ENCODE assay signal across 8 cellular contexts in genomic region chr1:84478876-84479868, GRCh38. TPM values are rescaled to one million over a fixed set of nuclear protein-coding genes. Genes with fewer than 3 reads are reported as not detected.
DNase-seq lines count a peak whose midpoint lies in the region; ATAC-seq and TF ChIP-seq lines count a peak whose summit lies in the region.

Gene RPF1, plus strand, starts transcription at chr1:84479266. Its CDS starts 16 bp downstream, at chr1:84479282.

- TF ChIP-seq CTCF in LNCaP clone FGC (IDR thresholded peaks at IDR 0.05; ENCODE audit: control insufficient read depth, extremely low read depth, insufficient read depth) (peak; percentile 18; the same call in 1 of the 2 replicates), fibroblast of villous mesenchyme (IDR thresholded peaks at IDR 0.05; ENCODE audit: insufficient read depth, low read depth, low read length) (no peak), neural cell (IDR thresholded peaks at IDR 0.05; ENCODE audit: poor library complexity, severe bottlenecking) (peak; percentile 50)

- H3K27me3 Mint-ChIP-seq in stimulated activated naive CD8-positive, alpha-beta T cell treated with anti-CD3 and anti-CD28 coated beads, Interleukin-15, amount 100 ng/mL, for 72 hours, result peaks cover 33% of the 10 kb centered on the region

- H3K27ac Mint-ChIP-seq in stimulated activated naive CD8-positive, alpha-beta T cell treated with anti-CD3 and anti-CD28 coated beads, Interleukin-15, amount 100 ng/mL, for 72 hours, result peak within 1 kb of the TSS; percentile 99 to 100

- peak within 1 kb of the TSS; percentile 76 for H3K9ac ChIP-seq in neural cell (ENCODE audit: low read length)

- no peaks in the 10 kb centered on the region for H4K20me1 ChIP-seq in neural cell (ENCODE audit: insufficient read depth)

- peak within 1 kb of the TSS; percentile 82 for H3K27ac ChIP-seq in neural cell (ENCODE audit: low read length)

- TF ChIP-seq EP300 in neural cell (conservative IDR thresholded peaks at IDR 0.05; ENCODE audit: poor library complexity, severe bottlenecking), result no peak

- TF ChIP-seq POLR2A in Raji (IDR thresholded peaks at IDR 0.05; ENCODE audit: insufficient read depth, low read depth, low read length), result peak; percentile 63

- ATAC-seq in stimulated activated naive CD8-positive, alpha-beta T cell treated with anti-CD3 and anti-CD28 coated beads, Interleukin-15, amount 100 ng/mL, for 72 hours, result peak; percentile 98

- no peaks in the 10 kb centered on the region for H3K9me3 ChIP-seq in neural cell (ENCODE audit: low read length)

- DNase-seq in ELF-1 (ENCODE audit: low read depth, low spot score) (peak; percentile 87), H4 (ENCODE audit: low spot score) (peak; percentile 60), LNCaP clone FGC (ENCODE audit: low read depth) (peak; percentile 65), fibroblast of villous mesenchyme (ENCODE audit: low read depth) (peak; percentile 81)
- peak; percentile 93 for DNase-seq in activated effector memory CD4-positive, alpha-beta T cell treated with anti-CD3 and anti-CD28 coated beads, Interleukin-2, amount 50 U/mL, for 16 hours
- DNase-seq in stimulated activated naive CD8-positive, alpha-beta T cell treated with anti-CD3 and anti-CD28 coated beads, Interleukin-15, amount 100 ng/mL, for 72 hours, result peak; percentile 76 to 82

- no peaks in the 10 kb centered on the region for H3K36me3 ChIP-seq in neural cell (ENCODE audit: insufficient read depth, low read length)

- peak within 1 kb of the TSS; percentile 76 for H3K4me2 ChIP-seq in neural cell (ENCODE audit: low read length)

- H3K4me1 Mint-ChIP-seq in stimulated activated naive CD8-positive, alpha-beta T cell treated with anti-CD3 and anti-CD28 coated beads, Interleukin-15, amount 100 ng/mL, for 72 hours, result peaks cover 40% of the 10 kb centered on the region

- H3K27me3 ChIP-seq in neural cell (ENCODE audit: insufficient read depth, low read depth, low read length), result peaks cover 4% of the 10 kb centered on the region

- peaks cover 18 to 20% of the 10 kb centered on the region in 2 donors for H3K9me3 Mint-ChIP-seq in stimulated activated naive CD8-positive, alpha-beta T cell treated with anti-CD3 and anti-CD28 coated beads, Interleukin-15, amount 100 ng/mL, for 72 hours

- H3F3A ChIP-seq in neural cell (ENCODE audit: insufficient read depth, low read length, poor library complexity, severe bottlenecking), result peaks cover 6% of the 10 kb centered on the region

- H3K4me3 ChIP-seq in LNCaP clone FGC (ENCODE audit: low read depth, low read length) (peak within 1 kb of the TSS; percentile 72), fibroblast of villous mesenchyme (ENCODE audit: low read depth, low read length) (peak within 1 kb of the TSS; percentile 85), neural cell (ENCODE audit: low read length) (peak within 1 kb of the TSS; percentile 75)

- no peaks in the 10 kb centered on the region for H3K9me2 ChIP-seq in neural cell (ENCODE audit: insufficient read depth, low read length)

- H3K4me3 Mint-ChIP-seq in stimulated activated naive CD8-positive, alpha-beta T cell treated with anti-CD3 and anti-CD28 coated beads, Interleukin-15, amount 100 ng/mL, for 72 hours, result peak within 1 kb of the TSS; percentile 96 to 99

- TF ChIP-seq RAD21 in neural cell (conservative IDR thresholded peaks at IDR 0.05), result peak; percentile 68

- peaks cover 25% of the 10 kb centered on the region for H3K79me2 ChIP-seq in neural cell (replicated peaks; ENCODE audit: insufficient read depth, low read length)

- peak within 1 kb of the TSS; percentile 86 for H2AFZ ChIP-seq in neural cell (ENCODE audit: low read depth, low read length)

TF ChIP-seq in neural cell, 6 proteins besides CTCF, POLR2A, EP300 and RAD21:
- TF ChIP-seq TAF1 (IDR thresholded peaks at IDR 0.05; ENCODE audit: low read depth), result no peak
- TF ChIP-seq SMC3 (conservative IDR thresholded peaks at IDR 0.05; ENCODE audit: poor library complexity), result peak; percentile 73
- TF ChIP-seq EZH2 (IDR thresholded peaks at IDR 0.05; ENCODE audit: borderline replicate concordance, insufficient read depth, low read length, poor library complexity, severe bottlenecking), result no peak
- TF ChIP-seq REST (IDR thresholded peaks at IDR 0.05; ENCODE audit: borderline replicate concordance), result no peak
- peak; percentile 96 for TF ChIP-seq MXI1 (conservative IDR thresholded peaks at IDR 0.05; ENCODE audit: poor library complexity, severe bottlenecking)
- peak; percentile 73 for TF ChIP-seq POLR2AphosphoS5 (IDR thresholded peaks at IDR 0.05)

RNA-seq across cellular contexts. Expression of gene RPF1, which starts in this region (rescaled TPM):
- total RNA-seq in H4 (2014; rRNA removed; shearing (Covaris generic)), result 48.1 and 49.5 TPM in 2 replicates
- 31.9 and 38.4 TPM in 2 replicates for total RNA-seq in fibroblast of villous mesenchyme
- 64.3 and 65.1 TPM in 2 replicates for polyA plus RNA-seq in neural cell
- 55.0 and 58.7 TPM in 2 replicates for polyA minus RNA-seq in neural cell

Comparison
In these comparisons a context has a peak if more than half of its experiments do, and no peak if none do; other contexts are left out.
1. Peak in every context shown above with its lines: DNase-seq, ATAC-seq, H3K4me3 ChIP-seq and H3K27ac ChIP-seq.